Comparison of ENCODE assay signal across 8 cellular contexts in genomic region chr11:111602865-111603632, GRCh38. TPM values are rescaled to one million over a fixed set of nuclear protein-coding genes. Genes with fewer than 3 reads are reported as not detected.
DNase-seq lines count a peak whose midpoint lies in the region; ATAC-seq, FAIRE-seq and TF ChIP-seq lines count a peak whose summit lies in the region.

No MANE protein-coding gene starts in this region.

- H3K4me3 ChIP-seq in A549, result peak overlapping the region; percentile 95
- peak overlapping the region; percentile 88 for H3K4me3 ChIP-seq in GM08714 (ENCODE audit: low read length)
- H3K4me3 ChIP-seq in fibroblast of lung (replicated peaks in 1 of 4; ENCODE audit: control extremely low read depth in 1 of 4, insufficient read depth in 1 of 4, low read depth in 3 of 4, low read length in 4 of 4), result peak overlapping the region; percentile 76 to 88 (median 81)
- H3K4me3 ChIP-seq in mucosa of stomach (ENCODE audit: low read length), result peak overlapping the region; percentile 75
- H3K4me3 ChIP-seq in vagina, result peak overlapping the region; percentile 66 to 77

- H3K27ac Mint-ChIP-seq in activated B cell treated with CpG ODN at 0.5 μM for 24 hours, result peak overlapping the region; percentile 92

- no peak for FAIRE-seq in A549 (lab: Jason Lieb, UNC)

- ATAC-seq in A549 (peak; percentile 43 to 44), activated B cell treated with CpG ODN at 0.5 μM for 24 hours (ENCODE audit: low read depth) (peak; percentile 1), GM18519 (IDR thresholded peaks at IDR 0.05; ENCODE audit: low FRiP score, unreplicated experiment) (no peak)

- no peaks in the 10 kb centered on the region for H4K20me1 ChIP-seq in fibroblast of lung (ENCODE audit: control insufficient read depth, extremely low read depth, insufficient read depth, low read length)

- no peak overlapping the region for H2AFZ ChIP-seq in fibroblast of lung (ENCODE audit: low read length)

- TF ChIP-seq POLR2A in A549 (IDR thresholded peaks at IDR 0.05; ENCODE audit: low read length) (no peak), vagina (IDR thresholded peaks at IDR 0.05) (peak in 1 of 2 donors; percentile 10)

- TF ChIP-seq RAD21 in A549 (conservative IDR thresholded peaks at IDR 0.05 in 1 of 2, IDR thresholded peaks at IDR 0.05 in 1 of 2), result no peak

- no peaks in the 10 kb centered on the region for H3K9me3 Mint-ChIP-seq in activated B cell treated with CpG ODN at 0.5 μM for 24 hours

- CTCF ChIA-PET in A549 (lab: Yijun Ruan, JAX) (interaction anchor here (0.6 to 3.2 kb wide), 14 partner anchors 14 to 241 kb away, joined by 3 to 30 read pairs (median 4); partner anchors contain the start of gene PPP2R1B), activated B cell treated with CpG ODN at 0.5 μM for 24 hours (lab: Charles Lee) (interaction anchor here (1.7 to 2.8 kb wide), 2 partner anchors 173 to 174 kb away, joined by 22 read pairs; no protein-coding TSS in a partner anchor)

- peak overlapping the region; percentile 95 to 98 for H3K27ac ChIP-seq in A549
- peak overlapping the region; percentile 99 for H3K27ac ChIP-seq in fibroblast of lung (ENCODE audit: insufficient read depth, low read length)
- peak overlapping the region; percentile 94 for H3K27ac ChIP-seq in vagina

- DNase-seq in A549 (ENCODE audit: low read depth in 1 of 2, low spot score in 1 of 2) (peak in 1 of 2 experiments; percentile 7), Kasumi-1 (lab: John Stamatoyannopoulos, UW) (peak; percentile 19 to 27), activated B cell treated with CpG ODN at 0.5 μM for 24 hours (no peak), fibroblast of lung (ENCODE audit: low read depth in 2 of 2) (peak; percentile 50 to 63), vagina (ENCODE audit: extremely low spot score in 2 of 2) (no peak)

- POLR2A ChIA-PET in A549 (lab: Yijun Ruan, JAX) (interaction anchor here (1.0 to 1.4 kb wide), 2 partner anchors 160 to 268 kb away, joined by 4 read pairs; partner anchors contain the start of gene ALG9), activated B cell treated with CpG ODN at 0.5 μM for 24 hours (lab: Charles Lee) (interaction anchor here (0.8 to 1.2 kb wide), 5 partner anchors 163 to 422 kb away, joined by 3 to 7 read pairs (median 3); partner anchors contain the start of genes ALG9, DLAT and PPP2R1B)

- intact Hi-C loops in activated B cell treated with CpG ODN at 0.5 μM for 24 hours (cut with micrococcal nuclease), result loop anchor here (1.0 to 5.0 kb wide), 13 partner anchors 17 to 1712 kb away; partner anchors contain the start of genes ALG9, CFAP68, FDX1 and FDXACB1
- intact Hi-C loops in vagina (cut with DNase I), result loop anchor here (2.0 to 5.0 kb wide), 3 partner anchors 132 to 239 kb away; partner anchors contain the start of gene PPP2R1B

- no peaks in the 10 kb centered on the region for H3K36me3 ChIP-seq in fibroblast of lung (ENCODE audit: control insufficient read depth, insufficient read depth, low read length)
- H3K36me3 ChIP-seq in mucosa of stomach (ENCODE audit: control insufficient read depth, insufficient read depth, low read length), result no peaks in the 10 kb centered on the region
- no peaks in the 10 kb centered on the region for H3K36me3 ChIP-seq in vagina

- WGBS in A549 (ENCODE audit: missing lambda C conversion rate), result 0% methylated on average over 5 of the region's 44 CpGs

- no peak for TF ChIP-seq EP300 in A549 (IDR thresholded peaks at IDR 0.05)

- peak overlapping the region; percentile 92 for H3K4me3 Mint-ChIP-seq in activated B cell treated with CpG ODN at 0.5 μM for 24 hours

- H3K9me3 ChIP-seq in A549 (no peaks in the 10 kb centered on the region), fibroblast of lung (ENCODE audit: control insufficient read depth, insufficient read depth, low read depth, low read length) (no peaks in the 10 kb centered on the region), mucosa of stomach (ENCODE audit: control insufficient read depth, low read length) (no peaks in the 10 kb centered on the region), vagina (no peaks in the 10 kb centered on the region)

- H3K27me3 ChIP-seq in fibroblast of lung (ENCODE audit: control insufficient read depth, insufficient read depth, low read length) (no peaks in the 10 kb centered on the region), mucosa of stomach (ENCODE audit: control insufficient read depth, insufficient read depth, low read length) (no peaks in the 10 kb centered on the region), vagina (no peaks in the 10 kb centered on the region)

- peak overlapping the region; percentile 100 for H3K9ac ChIP-seq in fibroblast of lung (ENCODE audit: insufficient read depth, low read length)
- peak overlapping the region; percentile 92 for H3K9ac ChIP-seq in mucosa of stomach (ENCODE audit: low read length)

- H3K4me2 ChIP-seq in A549 (peak overlapping the region; percentile 75), fibroblast of lung (ENCODE audit: extremely low read depth, insufficient read depth, low read length) (peak overlapping the region; percentile 97)

- peaks cover 28% of the 10 kb centered on the region; the same call in 2 of the 3 replicates for H3K4me1 ChIP-seq in A549
- H3K4me1 ChIP-seq in fibroblast of lung (ENCODE audit: control insufficient read depth, extremely low read depth, insufficient read depth, low read length), result peaks cover 10% of the 10 kb centered on the region
- no peaks in the 10 kb centered on the region for H3K4me1 ChIP-seq in mucosa of stomach (ENCODE audit: control insufficient read depth, insufficient read depth, low read length)
- H3K4me1 ChIP-seq in vagina, result peaks cover 33% of the 10 kb centered on the region

- peaks cover 27% of the 10 kb centered on the region for H3K4me1 Mint-ChIP-seq in activated B cell treated with CpG ODN at 0.5 μM for 24 hours

- H3K36me3 Mint-ChIP-seq in activated B cell treated with CpG ODN at 0.5 μM for 24 hours (ENCODE audit: low read depth), result peaks cover 5% of the 10 kb centered on the region

- TF ChIP-seq CTCF in A549 (IDR thresholded peaks at IDR 0.05), result no peak
- no peak for TF ChIP-seq CTCF in activated B cell treated with CpG ODN at 0.5 μM for 24 hours (IDR thresholded peaks at IDR 0.05)
- no peak for TF ChIP-seq CTCF in fibroblast of lung (conservative IDR thresholded peaks at IDR 0.05 in 1 of 2, IDR thresholded peaks at IDR 0.05 in 1 of 2; ENCODE audit: low read depth in 1 of 2, low read length in 2 of 2)
- TF ChIP-seq CTCF in vagina (IDR thresholded peaks at IDR 0.05), result no peak

- no peaks in the 10 kb centered on the region for H3K27me3 Mint-ChIP-seq in activated B cell treated with CpG ODN at 0.5 μM for 24 hours

- peaks cover 53% of the 10 kb centered on the region for H3K79me2 ChIP-seq in fibroblast of lung (ENCODE audit: control insufficient read depth, insufficient read depth, low read length)

TF ChIP-seq in A549, 52 proteins besides CTCF, POLR2A, EP300 and RAD21:
- TF ChIP-seq JUNB (IDR thresholded peaks at IDR 0.05) (no peak), FOSL2 (IDR thresholded peaks at IDR 0.05) (no peak), FOSL2 (CRISPR knock-in tag; IDR thresholded peaks at IDR 0.05) (no peak), CEBPB (IDR thresholded peaks at IDR 0.05) (no peak), TFCP2L1 (CRISPR knock-in tag; IDR thresholded peaks at IDR 0.05) (no peak), ZC3H11A (IDR thresholded peaks at IDR 0.05) (no peak), BCL3 (IDR thresholded peaks at IDR 0.05) (no peak), HES2 (IDR thresholded peaks at IDR 0.05) (no peak), MAZ (IDR thresholded peaks at IDR 0.05; ENCODE audit: borderline replicate concordance, low read depth, low read length) (no peak)
- TF ChIP-seq, protein P1, sequence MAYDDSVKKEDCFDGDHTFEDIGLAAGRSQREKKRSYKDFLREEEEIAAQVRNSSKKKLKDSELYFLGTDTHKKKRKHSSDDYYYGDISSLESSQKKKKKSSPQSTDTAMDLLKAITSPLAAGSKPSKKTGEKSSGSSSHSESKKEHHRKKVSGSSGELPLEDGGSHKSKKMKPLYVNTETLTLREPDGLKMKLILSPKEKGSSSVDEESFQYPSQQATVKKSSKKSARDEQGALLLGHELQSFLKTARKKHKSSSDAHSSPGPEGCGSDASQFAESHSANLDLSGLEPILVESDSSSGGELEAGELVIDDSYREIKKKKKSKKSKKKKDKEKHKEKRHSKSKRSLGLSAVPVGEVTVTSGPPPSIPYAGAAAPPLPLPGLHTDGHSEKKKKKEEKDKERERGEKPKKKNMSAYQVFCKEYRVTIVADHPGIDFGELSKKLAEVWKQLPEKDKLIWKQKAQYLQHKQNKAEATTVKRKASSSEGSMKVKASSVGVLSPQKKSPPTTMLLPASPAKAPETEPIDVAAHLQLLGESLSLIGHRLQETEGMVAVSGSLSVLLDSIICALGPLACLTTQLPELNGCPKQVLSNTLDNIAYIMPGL (CRISPR knock-in tag; IDR thresholded peaks at IDR 0.05; ENCODE audit: borderline replicate concordance), result no peak

RNA-seq across cellular contexts. Expression of gene SIK2, which starts 0.8 kb away (rescaled TPM):
- polyA plus RNA-seq in A549 (2011; rRNA removed) (9.0 and 11.4 TPM in 2 replicates), A549 (2017; fragmentation: RNase III; extraction: RNeasy Plus Mini Kit Qiagen cat#74134 plus additional on column Dnase treatment) (4.5 to 5.1 TPM (median 4.7 TPM) in 3 replicates), fibroblast of lung (19.3 and 20.1 TPM in 2 replicates)
- 3.6 and 5.4 TPM in 2 replicates for polyA plus RNA-seq in A549 (2012; cell fraction: cytosol; rRNA removed)
- 6.7 and 7.4 TPM in 2 replicates for polyA plus RNA-seq in A549 (2012; cell fraction: nucleus; rRNA removed)
- polyA minus RNA-seq in A549 (2011; rRNA and poly(A)+ RNA removed), result 16.7 and 20.0 TPM in 2 replicates
- total RNA-seq in activated B cell treated with CpG ODN at 0.5 μM for 24 hours (10.0 and 10.2 TPM in 2 replicates), fibroblast of lung (11.0 and 16.3 TPM in 2 replicates), vagina (16.7 TPM)
- polyA plus RNA-seq in fibroblast of lung (2012), result 10.0 and 14.1 TPM in 2 replicates
- 57.2 and 78.5 TPM in 2 replicates for polyA minus RNA-seq in fibroblast of lung (ENCODE audit: low replicate concordance)

Comparison
In these comparisons a context has a peak if more than half of its experiments do, and no peak if none do; other contexts are left out.
1. DNase-seq: peak in Kasumi-1 (2 of 2) and fibroblast of lung (2 of 2); none in activated B cell treated with CpG ODN at 0.5 μM for 24 hours (single experiment) and vagina (0 of 2).
2. Peak in every context shown above with its lines, with median percentiles within 50 percentile points of each other: H3K27ac ChIP-seq and H3K4me3 ChIP-seq.